ENCODE assay signal across 15 cellular contexts in the genomic region with DNA sequence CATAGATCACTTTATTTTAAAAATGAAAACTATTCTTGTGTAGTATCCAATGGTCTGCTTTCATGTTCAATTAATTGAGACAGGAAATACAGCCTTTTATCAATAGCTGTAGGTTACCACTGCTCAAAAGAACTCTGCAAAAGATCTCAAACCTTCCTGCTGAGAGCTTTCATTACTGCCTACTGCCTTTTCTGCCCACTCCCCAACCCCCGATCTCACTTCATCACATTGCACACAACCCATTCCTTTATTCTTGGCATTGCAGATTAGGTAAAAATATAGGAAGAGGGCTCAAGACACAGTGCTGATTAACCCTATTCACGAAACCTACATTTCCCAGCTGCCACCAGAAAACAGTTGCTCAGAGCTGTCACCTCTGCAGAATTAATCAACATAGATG.
DNase-seq lines count a peak whose midpoint lies in the region; ATAC-seq, FAIRE-seq and TF ChIP-seq lines count a peak whose summit lies in the region.
"Had no signal": no experiment of that assay in that cellular context is flagged by ENCODE, and none has a peak within 500 bp of the region (broad histone marks: within the 10 kb centered on the region; RNA-seq: fewer than 3 reads in every experiment).

No MANE protein-coding gene starts in this region.

- H3K36me3 Mint-ChIP-seq in T-helper 17 cell (ENCODE audit: low read depth) (no peaks in the 10 kb centered on the region), progenitor cell of endocrine pancreas (ENCODE audit: insufficient read depth) (no peaks in the 10 kb centered on the region), nephron progenitor cell (ENCODE audit: low read depth) (no peaks in the 10 kb centered on the region)

- H3K9me3 Mint-ChIP-seq in progenitor cell of endocrine pancreas (ENCODE audit: low read depth) = no peaks in the 10 kb centered on the region
- H3K9me3 Mint-ChIP-seq in nephron progenitor cell = no peaks in the 10 kb centered on the region
- H3K9me3 Mint-ChIP-seq: CD4-positive, alpha-beta T cell had no signal

- H4K20me1 ChIP-seq in KMS-11 (ENCODE audit: insufficient read depth) = no peaks in the 10 kb centered on the region

- peaks cover 5% of the 10 kb centered on the region for H3K4me1 Mint-ChIP-seq in T-helper 17 cell
- H3K4me1 Mint-ChIP-seq in progenitor cell of endocrine pancreas (ENCODE audit: low read depth) = no peaks in the 10 kb centered on the region
- peaks cover 8% of the 10 kb centered on the region for H3K4me1 Mint-ChIP-seq in nephron progenitor cell

- H3K27ac Mint-ChIP-seq in T-helper 17 cell (peak overlapping the region; percentile 32), progenitor cell of endocrine pancreas (peak overlapping the region; percentile 77), nephron progenitor cell (no peak overlapping the region)
- H3K27ac Mint-ChIP-seq: CD4-positive, alpha-beta T cell had no signal

- H3K4me1 ChIP-seq in KMS-11 (ENCODE audit: low read depth, poor library complexity, severe bottlenecking) = peaks cover 96% of the 10 kb centered on the region
- H3K4me1 ChIP-seq: Caco-2, HAP-1 had no signal

- no peaks in the 10 kb centered on the region for H3K27me3 Mint-ChIP-seq in T-helper 17 cell
- no peaks in the 10 kb centered on the region for H3K27me3 Mint-ChIP-seq in progenitor cell of endocrine pancreas
- no peaks in the 10 kb centered on the region for H3K27me3 Mint-ChIP-seq in nephron progenitor cell (ENCODE audit: low read depth, poor library complexity)
- H3K27me3 Mint-ChIP-seq: CD4-positive, alpha-beta T cell had no signal

- no peaks in the 10 kb centered on the region for H3K9me3 ChIP-seq in T-helper 17 cell (ENCODE audit: control insufficient read depth, low read length, poor library complexity, severe bottlenecking)
- H3K9me3 ChIP-seq: Caco-2, HAP-1 had no signal

- H3K4me2 ChIP-seq in KMS-11 = peak overlapping the region; percentile 17; the same call in 1 of the 2 replicates

- no peaks in the 10 kb centered on the region for H3K27me3 ChIP-seq in KMS-11 (ENCODE audit: insufficient read depth, low read depth)

- no peak overlapping the region for H3K4me3 ChIP-seq in KMS-11 (IDR thresholded peaks at IDR 0.05; ENCODE audit: insufficient read depth, low read depth, low read length)
- H3K4me3 ChIP-seq: HAP-1 had no signal

- no peak for TF ChIP-seq CTCF in KMS-11 (conservative IDR thresholded peaks at IDR 0.05; ENCODE audit: low read depth, low read length)
- no peak for TF ChIP-seq CTCF in progenitor cell of endocrine pancreas (IDR thresholded peaks at IDR 0.05; ENCODE audit: unreplicated experiment)
- no peak for TF ChIP-seq CTCF in nephron progenitor cell (IDR thresholded peaks at IDR 0.05)

- FAIRE-seq in frontal cortex (lab: Jason Lieb, UNC) = no peak
- FAIRE-seq: D721Med, GM12891, H1 had no signal

- H2AFZ ChIP-seq in KMS-11 (ENCODE audit: low read depth) = no peak overlapping the region

- no peaks in the 10 kb centered on the region for H3K36me3 ChIP-seq in KMS-11 (ENCODE audit: insufficient read depth)
- H3K36me3 ChIP-seq: HAP-1 had no signal

- no peaks in the 10 kb centered on the region; the same call in 1 of the 2 replicates for H3K79me2 ChIP-seq in KMS-11 (ENCODE audit: insufficient read depth, low read depth)

- no peak overlapping the region for H3K27ac ChIP-seq in KMS-11
- H3K27ac ChIP-seq: C4-2B had no signal

- DNase-seq in T-helper 17 cell = no peak
- no peak for DNase-seq in progenitor cell of endocrine pancreas (ENCODE audit: low spot score, unreplicated experiment)
- no peak for DNase-seq in nephron progenitor cell
- DNase-seq in frontal cortex (ENCODE audit: low spot score in 2 of 2) = no peak
- no peak for DNase-seq in NCI-H1694 (lab: John Stamatoyannopoulos, UW)
- DNase-seq: ACHN; Caco-2; CD4-positive, alpha-beta T cell had no signal

- H3K9ac ChIP-seq in KMS-11 = no peak overlapping the region

- ATAC-seq in T-helper 17 cell (no peak), GM18520 (IDR thresholded peaks at IDR 0.05; ENCODE audit: unreplicated experiment) (no peak)

- H3K4me3 Mint-ChIP-seq in T-helper 17 cell (no peak overlapping the region), progenitor cell of endocrine pancreas (ENCODE audit: low read depth) (no peak overlapping the region), nephron progenitor cell (no peak overlapping the region)
- H3K4me3 Mint-ChIP-seq: CD4-positive, alpha-beta T cell had no signal
